ENCODE assay signal across 1 cellular context in the genomic region with DNA sequence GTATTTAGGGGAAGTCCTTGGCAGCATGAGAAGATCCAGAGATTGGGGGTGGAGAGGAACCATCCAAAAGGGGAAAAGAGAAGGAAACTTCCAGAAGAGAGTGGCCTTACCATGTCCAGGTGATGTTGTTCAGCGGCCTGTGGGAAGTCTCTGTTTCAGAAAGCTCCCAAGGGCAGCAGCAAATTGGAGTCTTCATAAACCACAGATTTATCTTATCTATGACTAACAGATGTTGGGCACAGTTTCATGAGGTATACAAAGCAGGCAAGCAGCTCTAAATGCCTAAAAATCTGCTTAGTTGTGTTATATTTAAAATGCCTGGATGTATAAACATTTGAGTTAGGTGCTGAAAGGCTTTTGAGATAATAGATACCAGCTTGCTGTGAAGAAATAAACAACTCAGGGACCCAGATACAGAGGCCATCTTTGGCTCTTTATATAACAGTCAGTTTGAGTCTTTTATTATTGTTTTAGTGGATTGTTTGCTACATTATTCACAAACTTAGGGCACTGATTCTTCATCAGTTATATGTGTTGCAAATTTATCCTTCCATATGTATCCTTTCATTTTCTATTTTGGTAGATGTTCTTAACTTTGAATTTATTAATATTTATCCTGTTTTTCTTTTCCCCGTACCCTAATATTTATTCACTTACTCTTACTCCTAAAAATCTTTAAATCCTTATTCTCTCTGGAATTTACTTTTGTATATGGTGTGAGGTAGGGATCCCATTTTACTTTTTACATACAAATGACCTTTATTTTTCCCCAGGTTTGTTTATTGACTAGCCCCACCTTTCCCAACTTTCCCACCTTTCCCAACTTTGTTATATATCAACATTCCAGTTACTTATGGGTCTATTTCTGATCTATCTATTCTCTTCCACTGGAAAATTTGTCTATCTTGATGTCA.
TF ChIP-seq lines count a peak whose summit lies in the region.

No MANE protein-coding gene starts in this region.

TF ChIP-seq in K562, 482 proteins besides CTCF, POLR2A, EP300 and RAD21 (continued from another document and continues in another):
- TF ChIP-seq, protein P1, sequence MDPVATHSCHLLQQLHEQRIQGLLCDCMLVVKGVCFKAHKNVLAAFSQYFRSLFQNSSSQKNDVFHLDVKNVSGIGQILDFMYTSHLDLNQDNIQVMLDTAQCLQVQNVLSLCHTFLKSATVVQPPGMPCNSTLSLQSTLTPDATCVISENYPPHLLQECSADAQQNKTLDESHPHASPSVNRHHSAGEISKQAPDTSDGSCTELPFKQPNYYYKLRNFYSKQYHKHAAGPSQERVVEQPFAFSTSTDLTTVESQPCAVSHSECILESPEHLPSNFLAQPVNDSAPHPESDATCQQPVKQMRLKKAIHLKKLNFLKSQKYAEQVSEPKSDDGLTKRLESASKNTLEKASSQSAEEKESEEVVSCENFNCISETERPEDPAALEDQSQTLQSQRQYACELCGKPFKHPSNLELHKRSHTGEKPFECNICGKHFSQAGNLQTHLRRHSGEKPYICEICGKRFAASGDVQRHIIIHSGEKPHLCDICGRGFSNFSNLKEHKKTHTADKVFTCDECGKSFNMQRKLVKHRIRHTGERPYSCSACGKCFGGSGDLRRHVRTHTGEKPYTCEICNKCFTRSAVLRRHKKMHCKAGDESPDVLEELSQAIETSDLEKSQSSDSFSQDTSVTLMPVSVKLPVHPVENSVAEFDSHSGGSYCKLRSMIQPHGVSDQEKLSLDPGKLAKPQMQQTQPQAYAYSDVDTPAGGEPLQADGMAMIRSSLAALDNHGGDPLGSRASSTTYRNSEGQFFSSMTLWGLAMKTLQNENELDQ (CRISPR knock-in tag; IDR thresholded peaks at IDR 0.05; ENCODE audit: borderline replicate concordance) = no peak
- TF ChIP-seq ZFP36 (IDR thresholded peaks at IDR 0.05; ENCODE audit: low read depth, low read length, partially characterized antibody) (peak; percentile 12), ZNF75A (CRISPR knock-in tag; IDR thresholded peaks at IDR 0.05) (no peak), ZNF24 (IDR thresholded peaks at IDR 0.05) (no peak), ZNF140 (CRISPR knock-in tag; IDR thresholded peaks at IDR 0.05) (no peak), SRSF3 (IDR thresholded peaks at IDR 0.05; ENCODE audit: insufficient read depth, low read length) (no peak), RBBP5 (IDR thresholded peaks at IDR 0.05; ENCODE audit: borderline replicate concordance, insufficient read depth, low read length, poor library complexity, severe bottlenecking) (no peak), HSF4 (CRISPR knock-in tag; IDR thresholded peaks at IDR 0.05; ENCODE audit: borderline replicate concordance) (no peak), SMAD4 (CRISPR knock-in tag; conservative IDR thresholded peaks at IDR 0.05) (peak; percentile 31; the same call in 1 of the 2 replicates), DIDO1 (tag; IDR thresholded peaks at IDR 0.05; ENCODE audit: low read depth) (no peak), PTTG1 (tag; IDR thresholded peaks at IDR 0.05; ENCODE audit: low read depth) (no peak), KAT7 (CRISPR knock-in tag; IDR thresholded peaks at IDR 0.05; ENCODE audit: borderline replicate concordance) (no peak), NCOA2 (IDR thresholded peaks at IDR 0.05; ENCODE audit: partially characterized antibody in 2 of 2) (no peak), NRF1 (conservative IDR thresholded peaks at IDR 0.05 in 1 of 2, IDR thresholded peaks at IDR 0.05 in 1 of 2) (0 out of 4 replicates have a peak, but pooled peaks of 1 of the 2 experiments have one; percentile 13), FOXK1 (CRISPR knock-in tag; IDR thresholded peaks at IDR 0.05; ENCODE audit: borderline replicate concordance) (no peak), NBN (IDR thresholded peaks at IDR 0.05; ENCODE audit: low read depth) (peak; percentile 66; the same call in 1 of the 2 replicates), SMAD3 (CRISPR knock-in tag; conservative IDR thresholded peaks at IDR 0.05) (no peak), RNF2 (IDR thresholded peaks at IDR 0.05) (peak; percentile 60; the same call in 1 of the 2 replicates), CBFA2T2 (conservative IDR thresholded peaks at IDR 0.05) (peak; percentile 85), ZNF143 (CRISPR knock-in tag; IDR thresholded peaks at IDR 0.05) (no peak), ZKSCAN3 (CRISPR knock-in tag; IDR thresholded peaks at IDR 0.05) (no peak), MCM2 (IDR thresholded peaks at IDR 0.05; ENCODE audit: low read depth) (no peak), ZNF408 (CRISPR knock-in tag; IDR thresholded peaks at IDR 0.05; ENCODE audit: low read depth) (no peak), BDP1 (IDR thresholded peaks at IDR 0.05; ENCODE audit: insufficient read depth, insufficient read length) (no peak), NFATC3 (IDR thresholded peaks at IDR 0.05) (no peak), ZC3H11A (IDR thresholded peaks at IDR 0.05; ENCODE audit: low read depth, low read length) (no peak), HMBOX1 (IDR thresholded peaks at IDR 0.05) (no peak), ZSCAN32 (CRISPR knock-in tag; IDR thresholded peaks at IDR 0.05) (no peak), ZNF124 (CRISPR knock-in tag; IDR thresholded peaks at IDR 0.05) (no peak), ZNF77 (CRISPR knock-in tag; IDR thresholded peaks at IDR 0.05) (no peak), ZNF146 (CRISPR knock-in tag; IDR thresholded peaks at IDR 0.05; ENCODE audit: unreplicated experiment) (no peak), HDAC8 (tag; IDR thresholded peaks at IDR 0.05) (no peak), SOX6 (IDR thresholded peaks at IDR 0.05) (peak; percentile 90), SP2 (IDR thresholded peaks at IDR 0.05; ENCODE audit: extremely low read depth, low read depth, low read length, poor library complexity, severe bottlenecking) (no peak), ZNF184 (CRISPR knock-in tag; IDR thresholded peaks at IDR 0.05) (no peak), THRB (CRISPR knock-in tag; conservative IDR thresholded peaks at IDR 0.05) (no peak), ADNP (tag; IDR thresholded peaks at IDR 0.05) (peak; percentile 53; the same call in 1 of the 2 replicates), CREB1 (IDR thresholded peaks at IDR 0.05) (no peak), CREB1 (CRISPR knock-in tag; IDR thresholded peaks at IDR 0.05) (no peak), NFIC (IDR thresholded peaks at IDR 0.05) (peak; percentile 66), MAFG (tag; conservative IDR thresholded peaks at IDR 0.05) (peak; percentile 72), DMBX1 (CRISPR knock-in tag; IDR thresholded peaks at IDR 0.05; ENCODE audit: borderline replicate concordance) (peak; percentile 61; the same call in 1 of the 2 replicates), ETV6 (IDR thresholded peaks at IDR 0.05; ENCODE audit: borderline replicate concordance in 1 of 2, low read depth in 2 of 2, low read length in 1 of 2) (peak in 1 of 2 experiments; percentile 36; a peak in 1 of 4 replicates), ETV6 (CRISPR knock-in tag; IDR thresholded peaks at IDR 0.05; ENCODE audit: borderline replicate concordance) (no peak), PBX2 (CRISPR knock-in tag; IDR thresholded peaks at IDR 0.05; ENCODE audit: low read depth) (no peak), PBX2 (tag; conservative IDR thresholded peaks at IDR 0.05; ENCODE audit: low read depth) (peak; percentile 88), PRMT5 (CRISPR knock-in tag; IDR thresholded peaks at IDR 0.05) (no peak), DNMT1 (IDR thresholded peaks at IDR 0.05) (no peak), HNRNPK (IDR thresholded peaks at IDR 0.05; ENCODE audit: low read depth, low read length, poor library complexity, severe bottlenecking) (no peak), CHD4 (IDR thresholded peaks at IDR 0.05; ENCODE audit: insufficient read depth, insufficient replicate concordance, low read depth, low read length, poor library complexity, severe bottlenecking) (no peak), FOXM1 (IDR thresholded peaks at IDR 0.05; ENCODE audit: low read depth) (peak; percentile 86; the same call in 1 of the 2 replicates), FOXM1 (CRISPR knock-in tag; IDR thresholded peaks at IDR 0.05; ENCODE audit: low read depth) (no peak), HIVEP1 (CRISPR knock-in tag; IDR thresholded peaks at IDR 0.05) (no peak), ZNF354B (CRISPR knock-in tag; IDR thresholded peaks at IDR 0.05) (no peak), SETDB1 (IDR thresholded peaks at IDR 0.05; ENCODE audit: low read length) (no peak), SRSF9 (IDR thresholded peaks at IDR 0.05; ENCODE audit: borderline replicate concordance, low read depth, low read length) (no peak), BRCA1 (IDR thresholded peaks at IDR 0.05) (no peak), BRCA1 (CRISPR knock-in tag; IDR thresholded peaks at IDR 0.05) (no peak), CBX5 (IDR thresholded peaks at IDR 0.05; ENCODE audit: borderline replicate concordance, low read depth) (no peak), MCM5 (IDR thresholded peaks at IDR 0.05; ENCODE audit: low read depth) (no peak)
- TF ChIP-seq, protein P2, sequence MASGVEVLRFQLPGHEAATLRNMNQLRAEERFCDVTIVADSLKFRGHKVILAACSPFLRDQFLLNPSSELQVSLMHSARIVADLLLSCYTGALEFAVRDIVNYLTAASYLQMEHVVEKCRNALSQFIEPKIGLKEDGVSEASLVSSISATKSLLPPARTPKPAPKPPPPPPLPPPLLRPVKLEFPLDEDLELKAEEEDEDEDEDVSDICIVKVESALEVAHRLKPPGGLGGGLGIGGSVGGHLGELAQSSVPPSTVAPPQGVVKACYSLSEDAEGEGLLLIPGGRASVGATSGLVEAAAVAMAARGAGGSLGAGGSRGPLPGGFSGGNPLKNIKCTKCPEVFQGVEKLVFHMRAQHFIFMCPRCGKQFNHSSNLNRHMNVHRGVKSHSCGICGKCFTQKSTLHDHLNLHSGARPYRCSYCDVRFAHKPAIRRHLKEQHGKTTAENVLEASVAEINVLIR (CRISPR knock-in tag; IDR thresholded peaks at IDR 0.05) = no peak
- TF ChIP-seq, protein P3, sequence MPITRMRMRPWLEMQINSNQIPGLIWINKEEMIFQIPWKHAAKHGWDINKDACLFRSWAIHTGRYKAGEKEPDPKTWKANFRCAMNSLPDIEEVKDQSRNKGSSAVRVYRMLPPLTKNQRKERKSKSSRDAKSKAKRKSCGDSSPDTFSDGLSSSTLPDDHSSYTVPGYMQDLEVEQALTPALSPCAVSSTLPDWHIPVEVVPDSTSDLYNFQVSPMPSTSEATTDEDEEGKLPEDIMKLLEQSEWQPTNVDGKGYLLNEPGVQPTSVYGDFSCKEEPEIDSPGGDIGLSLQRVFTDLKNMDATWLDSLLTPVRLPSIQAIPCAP (CRISPR knock-in tag; IDR thresholded peaks at IDR 0.05; ENCODE audit: borderline replicate concordance) = no peak
- TF ChIP-seq, protein P4, sequence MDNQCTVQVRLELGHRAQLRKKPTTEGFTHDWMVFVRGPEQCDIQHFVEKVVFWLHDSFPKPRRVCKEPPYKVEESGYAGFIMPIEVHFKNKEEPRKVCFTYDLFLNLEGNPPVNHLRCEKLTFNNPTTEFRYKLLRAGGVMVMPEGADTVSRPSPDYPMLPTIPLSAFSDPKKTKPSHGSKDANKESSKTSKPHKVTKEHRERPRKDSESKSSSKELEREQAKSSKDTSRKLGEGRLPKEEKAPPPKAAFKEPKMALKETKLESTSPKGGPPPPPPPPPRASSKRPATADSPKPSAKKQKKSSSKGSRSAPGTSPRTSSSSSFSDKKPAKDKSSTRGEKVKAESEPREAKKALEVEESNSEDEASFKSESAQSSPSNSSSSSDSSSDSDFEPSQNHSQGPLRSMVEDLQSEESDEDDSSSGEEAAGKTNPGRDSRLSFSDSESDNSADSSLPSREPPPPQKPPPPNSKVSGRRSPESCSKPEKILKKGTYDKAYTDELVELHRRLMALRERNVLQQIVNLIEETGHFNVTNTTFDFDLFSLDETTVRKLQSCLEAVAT (IDR thresholded peaks at IDR 0.05) = peak in 1 of 2 experiments; percentile 83; a peak in 2 of 4 replicates
- TF ChIP-seq, protein P5, sequence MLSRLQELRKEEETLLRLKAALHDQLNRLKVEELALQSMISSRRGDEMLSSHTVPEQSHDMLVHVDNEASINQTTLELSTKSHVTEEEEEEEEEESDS (CRISPR knock-in tag; IDR thresholded peaks at IDR 0.05) = no peak
